In the genomic region with DNA sequence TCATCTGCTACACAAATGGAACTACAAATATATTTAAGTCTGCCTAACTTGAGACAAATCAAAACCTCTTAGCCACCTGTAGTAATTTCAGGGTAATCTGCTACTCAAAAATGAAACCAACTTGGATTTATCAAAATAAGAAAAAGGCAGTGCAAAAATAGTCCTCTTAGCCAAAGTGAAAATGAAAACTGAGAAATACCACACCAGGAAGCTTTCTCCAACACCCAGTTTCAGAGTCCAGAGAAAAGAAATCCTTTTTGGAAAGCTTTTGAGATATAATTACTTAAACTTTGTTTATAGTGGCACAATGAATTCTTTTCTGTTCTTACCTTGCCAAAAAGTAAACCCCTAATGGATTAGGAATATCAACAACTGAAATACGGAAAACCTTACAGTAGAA, we compare ENCODE assay signal across 10 cellular contexts.
DNase-seq lines count a peak whose midpoint lies in the region; ATAC-seq, FAIRE-seq and TF ChIP-seq lines count a peak whose summit lies in the region.
"Had no signal": no experiment of that assay in that cellular context is flagged by ENCODE, and none has a peak within 500 bp of the region (broad histone marks: within the 10 kb centered on the region; RNA-seq: fewer than 3 reads in every experiment).

No MANE protein-coding gene starts in this region.

- no peak for TF ChIP-seq POLR2A in stomach (IDR thresholded peaks at IDR 0.05)

- H3K9me3 Mint-ChIP-seq in CD8-positive, alpha-beta T cell = peaks cover 17% of the 10 kb centered on the region

- H3K9me3 ChIP-seq in stomach = no peaks in the 10 kb centered on the region
- H3K9me3 ChIP-seq in CD8-positive, alpha-beta T cell (ENCODE audit: low read length) = no peaks in the 10 kb centered on the region

- DNase-seq in GM19239 (ENCODE audit: insufficient read length, low spot score) (no peak), astrocyte of the hippocampus (ENCODE audit: low read depth, low spot score) (peak; percentile 10), stomach (no peak), caudate nucleus (lab: John Stamatoyannopoulos, UW) (no peak), DMS 273 (lab: John Stamatoyannopoulos, UW; ENCODE audit: unreplicated experiment) (no peak)
- DNase-seq in CD8-positive, alpha-beta T cell = no peak
- DNase-seq: aorta, SIG-M5 had no signal

- peak; percentile 73 for ATAC-seq in HG03135 (IDR thresholded peaks at IDR 0.05; ENCODE audit: unreplicated experiment)
- no peak for ATAC-seq in CD8-positive, alpha-beta T cell
- ATAC-seq: left lobe of liver had no signal

- H3K27me3 ChIP-seq in stomach = no peaks in the 10 kb centered on the region
- no peaks in the 10 kb centered on the region for H3K27me3 ChIP-seq in CD8-positive, alpha-beta T cell (ENCODE audit: insufficient read depth, low read length)

- no peaks in the 10 kb centered on the region for H3K36me3 Mint-ChIP-seq in CD8-positive, alpha-beta T cell

- FAIRE-seq in GM19239 (lab: Jason Lieb, UNC) = peak; percentile 44

- H3K27ac ChIP-seq in stomach (peak overlapping the region in 3 of 5 donors; percentile 47 to 75 (median 62)), caudate nucleus (ENCODE audit: low read depth, low read length) (no peak overlapping the region)
- H3K27ac ChIP-seq in CD8-positive, alpha-beta T cell (ENCODE audit: low read depth, low read length) = no peak overlapping the region

- no peak overlapping the region for H3K4me3 Mint-ChIP-seq in CD8-positive, alpha-beta T cell

- no peaks in the 10 kb centered on the region for H3K27me3 Mint-ChIP-seq in CD8-positive, alpha-beta T cell (ENCODE audit: low read depth)

- peaks cover 0 to 18% (median 11%) of the 10 kb centered on the region in 4 donors for H3K4me1 ChIP-seq in stomach
- no peaks in the 10 kb centered on the region for H3K4me1 ChIP-seq in CD8-positive, alpha-beta T cell (ENCODE audit: insufficient read depth, low read length)

- CTCF ChIA-PET in CD8-positive, alpha-beta T cell (lab: Charles Lee) = no interaction called here

- no peaks in the 10 kb centered on the region for H3K4me1 Mint-ChIP-seq in CD8-positive, alpha-beta T cell (ENCODE audit: low read depth)

- POLR2A ChIA-PET in CD8-positive, alpha-beta T cell (lab: Charles Lee) = no interaction called here

- no peak for TF ChIP-seq CTCF in stomach (IDR thresholded peaks at IDR 0.05)
- no peak for TF ChIP-seq CTCF in CD8-positive, alpha-beta T cell (IDR thresholded peaks at IDR 0.05)

- no peak overlapping the region for H3K27ac Mint-ChIP-seq in CD8-positive, alpha-beta T cell

- TF ChIP-seq EP300 in stomach (IDR thresholded peaks at IDR 0.05) = no peak

- 5 to 16% (median 13%) methylated on average over 1 of the region's 1 CpG for WGBS in stomach, 5 donors

- peak overlapping the region in 3 of 4 donors; percentile 0 to 14 (median 9) for H3K4me3 ChIP-seq in stomach
- H3K4me3 ChIP-seq in CD8-positive, alpha-beta T cell (ENCODE audit: low read depth, low read length) = no peak overlapping the region

- H3K36me3 ChIP-seq in stomach = no peaks in the 10 kb centered on the region
- no peaks in the 10 kb centered on the region for H3K36me3 ChIP-seq in CD8-positive, alpha-beta T cell (ENCODE audit: insufficient read depth, low read length)

- intact Hi-C loops in stomach (cut with DNase I; ENCODE audit: low total_unique reads) = no loop called here
- intact Hi-C loops in CD8-positive, alpha-beta T cell (cut with DNase I, micrococcal nuclease) = no loop called here

Comparison
In these comparisons a context has a peak if more than half of its experiments do, and no peak if none do; other contexts are left out.
1. H3K27ac ChIP-seq: peak in stomach (3 of 5); none in caudate nucleus (single experiment) and CD8-positive, alpha-beta T cell (single experiment).